In the genomic region with DNA sequence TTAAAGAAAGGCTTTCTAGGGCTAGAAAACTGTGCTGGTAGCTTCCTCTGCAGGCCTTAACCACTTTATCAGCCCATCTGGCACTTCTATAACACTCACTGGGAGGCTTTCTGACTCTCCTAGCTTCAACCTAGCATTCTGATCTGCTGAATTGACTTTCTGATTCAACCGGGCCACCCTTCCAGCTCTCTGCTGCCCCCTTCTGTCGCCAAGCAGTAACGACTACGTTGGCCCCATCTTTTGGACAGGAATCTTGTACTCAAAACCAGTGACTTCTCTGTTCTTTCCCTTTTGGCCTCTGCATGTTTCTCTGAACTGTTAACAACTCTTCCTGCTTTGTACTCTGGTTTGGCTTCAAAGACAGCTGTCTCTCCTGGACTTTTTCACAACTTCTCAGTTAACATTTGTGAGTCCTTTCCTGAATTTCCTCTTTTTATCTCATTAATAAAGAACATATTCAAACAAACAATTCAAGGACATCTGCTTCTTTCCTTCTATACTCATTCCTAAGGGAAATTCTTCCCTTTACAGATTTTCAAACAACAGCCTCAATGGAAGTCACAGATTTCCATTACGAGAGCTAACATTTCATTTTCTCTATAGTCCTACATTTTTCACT, we compare ENCODE assay signal across 8 cellular contexts. TPM values are rescaled to one million over a fixed set of nuclear protein-coding genes. Genes with fewer than 3 reads are reported as not detected.
A peak's percentile ranks its signal among the peaks of the same experiment; 100 is the strongest.
DNase-seq lines count a peak whose midpoint lies in the region; ATAC-seq and TF ChIP-seq lines count a peak whose summit lies in the region.

No MANE protein-coding gene starts in this region.

- H3K9me3 Mint-ChIP-seq in activated B cell treated with CpG ODN at 0.5 μM for 24 hours: no peaks in the 10 kb centered on the region

- H3K27ac ChIP-seq in AG04450 (ENCODE audit: low read depth, low read length): no peak overlapping the region
- H3K27ac ChIP-seq in caudate nucleus (ENCODE audit: low read depth, low read length): no peak overlapping the region

- H3K27me3 Mint-ChIP-seq in activated B cell treated with CpG ODN at 0.5 μM for 24 hours: peaks cover 21% of the 10 kb centered on the region

- H3K4me3 ChIP-seq in AG04450 (ENCODE audit: low read depth, low read length): no peak overlapping the region

- DNase-seq in AG04450 (ENCODE audit: low read depth, low spot score) (peak; percentile 26), NCI-H2196 (lab: John Stamatoyannopoulos, UW; ENCODE audit: unreplicated experiment) (peak; percentile 66), activated B cell treated with CpG ODN at 0.5 μM for 24 hours (peak; percentile 27), caudate nucleus (lab: John Stamatoyannopoulos, UW) (peak in 51 of 61 donors; percentile 2 to 70 (median 24)), kidney tubule cell (ENCODE audit: low spot score) (peak; percentile 82)
- peak; percentile 60 for DNase-seq in stimulated activated CD4-positive, alpha-beta T cell treated with anti-CD3 and anti-CD28 coated beads, Interleukin-4, amount 100 ng/mL, for 1 hour

- H3K27ac Mint-ChIP-seq in activated B cell treated with CpG ODN at 0.5 μM for 24 hours: no peak overlapping the region

- intact Hi-C loops in activated B cell treated with CpG ODN at 0.5 μM for 24 hours (cut with micrococcal nuclease): loop anchor here (1.0 kb wide), 2 partner anchors 59 to 148 kb away; no protein-coding TSS in a partner anchor

- no peaks in the 10 kb centered on the region for H3K4me1 Mint-ChIP-seq in activated B cell treated with CpG ODN at 0.5 μM for 24 hours

- TF ChIP-seq CTCF in AG04450 (IDR thresholded peaks at IDR 0.05; ENCODE audit: low read depth, low read length): peak; percentile 93
- TF ChIP-seq CTCF in activated B cell treated with CpG ODN at 0.5 μM for 24 hours (IDR thresholded peaks at IDR 0.05): peak; percentile 73

- POLR2A ChIA-PET in AG04450 (lab: Yijun Ruan, JAX): no interaction called here
- POLR2A ChIA-PET in activated B cell treated with CpG ODN at 0.5 μM for 24 hours (lab: Charles Lee): interaction anchor here (0.5 kb wide), 1 partner anchor 920 kb away, joined by 4 read pairs; no protein-coding TSS in a partner anchor

- no peak overlapping the region for H3K4me3 Mint-ChIP-seq in activated B cell treated with CpG ODN at 0.5 μM for 24 hours

- CTCF ChIA-PET in AG04450 (lab: Charles Lee): interaction anchor here (0.6 to 5.6 kb wide), 78 partner anchors 8 to 1506 kb away, joined by 3 to 136 read pairs (median 4); a partner anchor contains a TSS
- CTCF ChIA-PET in activated B cell treated with CpG ODN at 0.5 μM for 24 hours (lab: Charles Lee): interaction anchor here (0.8 to 5.3 kb wide), 6 partner anchors 11 to 647 kb away, joined by 3 to 42 read pairs (median 5); no protein-coding TSS in a partner anchor

- no peaks in the 10 kb centered on the region for H3K36me3 Mint-ChIP-seq in activated B cell treated with CpG ODN at 0.5 μM for 24 hours (ENCODE audit: low read depth)

- ATAC-seq in GM18508 (IDR thresholded peaks at IDR 0.05; ENCODE audit: insufficient read depth, unreplicated experiment) (peak; percentile 63), HG02973 (IDR thresholded peaks at IDR 0.05; ENCODE audit: unreplicated experiment) (peak; percentile 77), activated B cell treated with CpG ODN at 0.5 μM for 24 hours (ENCODE audit: low read depth) (peak; percentile 92)

- no peaks in the 10 kb centered on the region for H3K9me3 ChIP-seq in AG04450 (ENCODE audit: control insufficient read depth, insufficient read depth, low read length)

- H3K27me3 ChIP-seq in AG04450 (ENCODE audit: control insufficient read depth, insufficient read depth, low read length): peaks cover 28% of the 10 kb centered on the region

RNA-seq across cellular contexts. Expression of a gene that starts 43.9 kb away (rescaled TPM):
- 5.6 and 9.8 TPM in 2 replicates for polyA plus RNA-seq in AG04450 (2011; rRNA removed)
- polyA minus RNA-seq in AG04450 (2011; rRNA and poly(A)+ RNA removed): 9.0 and 17.6 TPM in 2 replicates
- total RNA-seq in activated B cell treated with CpG ODN at 0.5 μM for 24 hours: 15.6 and 18.2 TPM in 2 replicates

Comparison
In these comparisons a context has a peak if more than half of its experiments do, and no peak if none do; other contexts are left out.
1. DNase-seq: peak in every context shown above with its lines; median percentile 82 in kidney tubule cell; 66 in NCI-H2196; 60 in stimulated activated CD4-positive, alpha-beta T cell treated with anti-CD3 and anti-CD28 coated beads, Interleukin-4, amount 100 ng/mL, for 1 hour; 27 in activated B cell treated with CpG ODN at 0.5 μM for 24 hours; 26 in AG04450; 24 in caudate nucleus.